ENCODE assay signal across 6 cellular contexts in genomic region chr20:62367483-62368302, GRCh38. TPM values are rescaled to one million over a fixed set of nuclear protein-coding genes. Genes with fewer than 3 reads are reported as not detected.
DNase-seq lines count a peak whose midpoint lies in the region; ATAC-seq and TF ChIP-seq lines count a peak whose summit lies in the region.

No MANE protein-coding gene starts in this region.

- H3K9me3 Mint-ChIP-seq in activated T-helper 2 cell treated with anti-CD3 and anti-CD28 coated beads, Interferon-gamma antibody, Interleukin-2, Interleukin-4, amounts not matched to agents 10 μg/mL and 5 μg/mL and 100 μg/mL, durations not matched to agents 14 hours and 24 hours and 36 hours = no peaks in the 10 kb centered on the region
- no peaks in the 10 kb centered on the region for H3K9me3 Mint-ChIP-seq in mesothelial cell of epicardium

- no peak overlapping the region for H3K27ac Mint-ChIP-seq in activated T-helper 2 cell treated with anti-CD3 and anti-CD28 coated beads, Interferon-gamma antibody, Interleukin-2, Interleukin-4, amounts not matched to agents 10 μg/mL and 5 μg/mL and 100 μg/mL, durations not matched to agents 14 hours and 24 hours and 36 hours
- peak overlapping the region; percentile 73 for H3K27ac Mint-ChIP-seq in mesothelial cell of epicardium

- no peaks in the 10 kb centered on the region for H3K36me3 Mint-ChIP-seq in activated T-helper 2 cell treated with anti-CD3 and anti-CD28 coated beads, Interferon-gamma antibody, Interleukin-2, Interleukin-4, amounts not matched to agents 10 μg/mL and 5 μg/mL and 100 μg/mL, durations not matched to agents 14 hours and 24 hours and 36 hours (ENCODE audit: low read depth)
- H3K36me3 Mint-ChIP-seq in mesothelial cell of epicardium = no peaks in the 10 kb centered on the region

- DNase-seq in activated T-helper 2 cell treated with anti-CD3 and anti-CD28 coated beads, Interferon-gamma antibody, Interleukin-2, Interleukin-4, amounts not matched to agents 10 μg/mL and 5 μg/mL and 100 μg/mL, durations not matched to agents 14 hours and 24 hours and 36 hours (ENCODE audit: low spot score) = no peak
- DNase-seq in mesothelial cell of epicardium (ENCODE audit: low spot score in 2 of 2, unreplicated experiment in 2 of 2) = peak in 1 of 2 experiments; percentile 63
- no peak for DNase-seq in effector CD4-positive, alpha-beta T cell

- TF ChIP-seq RAD21 in Ishikawa (IDR thresholded peaks at IDR 0.05; ENCODE audit: low read depth) = no peak

- TF ChIP-seq CTCF in mesothelial cell of epicardium (IDR thresholded peaks at IDR 0.05; ENCODE audit: unreplicated experiment) = no peak

- intact Hi-C loops in activated T-helper 2 cell treated with anti-CD3 and anti-CD28 coated beads, Interferon-gamma antibody, Interleukin-2, Interleukin-4, amounts not matched to agents 10 μg/mL and 5 μg/mL and 100 μg/mL, durations not matched to agents 14 hours and 24 hours and 36 hours (cut with micrococcal nuclease) = no loop called here

- H3K4me3 Mint-ChIP-seq in activated T-helper 2 cell treated with anti-CD3 and anti-CD28 coated beads, Interferon-gamma antibody, Interleukin-2, Interleukin-4, amounts not matched to agents 10 μg/mL and 5 μg/mL and 100 μg/mL, durations not matched to agents 14 hours and 24 hours and 36 hours (ENCODE audit: low read depth) = peak overlapping the region; percentile 39
- H3K4me3 Mint-ChIP-seq in mesothelial cell of epicardium = peak overlapping the region; percentile 63

- peaks cover 4% of the 10 kb centered on the region for H3K4me1 Mint-ChIP-seq in activated T-helper 2 cell treated with anti-CD3 and anti-CD28 coated beads, Interferon-gamma antibody, Interleukin-2, Interleukin-4, amounts not matched to agents 10 μg/mL and 5 μg/mL and 100 μg/mL, durations not matched to agents 14 hours and 24 hours and 36 hours (ENCODE audit: low read depth)
- H3K4me1 Mint-ChIP-seq in mesothelial cell of epicardium = peaks cover 48% of the 10 kb centered on the region

- ATAC-seq in GM19035 (IDR thresholded peaks at IDR 0.05; ENCODE audit: unreplicated experiment) = no peak
- ATAC-seq in HG02840 (IDR thresholded peaks at IDR 0.05; ENCODE audit: low FRiP score, unreplicated experiment) = no peak

- peaks cover 26% of the 10 kb centered on the region for H3K27me3 Mint-ChIP-seq in activated T-helper 2 cell treated with anti-CD3 and anti-CD28 coated beads, Interferon-gamma antibody, Interleukin-2, Interleukin-4, amounts not matched to agents 10 μg/mL and 5 μg/mL and 100 μg/mL, durations not matched to agents 14 hours and 24 hours and 36 hours (ENCODE audit: low read depth)
- H3K27me3 Mint-ChIP-seq in mesothelial cell of epicardium (ENCODE audit: low read depth) = no peaks in the 10 kb centered on the region

- no peak; the same call in 1 of the 2 replicates for TF ChIP-seq EP300 in Ishikawa (IDR thresholded peaks at IDR 0.05; ENCODE audit: borderline replicate concordance)

TF ChIP-seq in Ishikawa, 13 proteins besides CTCF, POLR2A, EP300 and RAD21:
- TF ChIP-seq MAX (IDR thresholded peaks at IDR 0.05) (peak; percentile 72), TAF1 (IDR thresholded peaks at IDR 0.05; ENCODE audit: low read depth) (no peak), NFIC (IDR thresholded peaks at IDR 0.05) (peak; percentile 47; the same call in 1 of the 2 replicates), ZBTB7A (IDR thresholded peaks at IDR 0.05; ENCODE audit: low read depth) (peak; percentile 45; the same call in 1 of the 2 replicates)

RNA-seq across cellular contexts. Expression of gene LAMA5, which starts 0.6 kb away (rescaled TPM):
- total RNA-seq in activated T-helper 2 cell treated with anti-CD3 and anti-CD28 coated beads, Interferon-gamma antibody, Interleukin-2, Interleukin-4, amounts not matched to agents 10 μg/mL and 5 μg/mL and 100 μg/mL, durations not matched to agents 14 hours and 24 hours and 36 hours = 3.1 and 3.9 TPM in 2 replicates
- total RNA-seq in mesothelial cell of epicardium = 571 to 618 TPM (median 601 TPM) in 3 replicates

RNA-seq across cellular contexts. Expression of gene RPS21, which starts 19.2 kb away (rescaled TPM):
- total RNA-seq in activated T-helper 2 cell treated with anti-CD3 and anti-CD28 coated beads, Interferon-gamma antibody, Interleukin-2, Interleukin-4, amounts not matched to agents 10 μg/mL and 5 μg/mL and 100 μg/mL, durations not matched to agents 14 hours and 24 hours and 36 hours = 2,020 and 2,085 TPM in 2 replicates
- total RNA-seq in mesothelial cell of epicardium = 1,089 to 1,145 TPM (median 1,126 TPM) in 3 replicates

RNA-seq across cellular contexts. Expression of gene CABLES2, which starts 39.4 kb away (rescaled TPM):
- total RNA-seq in activated T-helper 2 cell treated with anti-CD3 and anti-CD28 coated beads, Interferon-gamma antibody, Interleukin-2, Interleukin-4, amounts not matched to agents 10 μg/mL and 5 μg/mL and 100 μg/mL, durations not matched to agents 14 hours and 24 hours and 36 hours = 12.5 and 12.6 TPM in 2 replicates
- total RNA-seq in mesothelial cell of epicardium = 22.8 to 23.7 TPM (median 23.6 TPM) in 3 replicates

RNA-seq across cellular contexts. Expression of gene RBBP8NL, which starts 59.6 kb away (rescaled TPM):
- not detected in 2 replicates for total RNA-seq in activated T-helper 2 cell treated with anti-CD3 and anti-CD28 coated beads, Interferon-gamma antibody, Interleukin-2, Interleukin-4, amounts not matched to agents 10 μg/mL and 5 μg/mL and 100 μg/mL, durations not matched to agents 14 hours and 24 hours and 36 hours
- total RNA-seq in mesothelial cell of epicardium = 12.3 to 13.5 TPM (median 12.6 TPM) in 3 replicates

Comparison
In these comparisons a context has a peak if more than half of its experiments do, and no peak if none do; other contexts are left out.
1. RNA of gene LAMA5, which starts 0.6 kb away (total RNA-seq): 571 to 618 TPM in mesothelial cell of epicardium; 3.1 to 3.9 TPM in activated T-helper 2 cell treated with anti-CD3 and anti-CD28 coated beads, Interferon-gamma antibody, Interleukin-2, Interleukin-4, amounts not matched to agents 10 μg/mL and 5 μg/mL and 100 μg/mL, durations not matched to agents 14 hours and 24 hours and 36 hours; every median in the first group is over 100 times any median in the second.